21 cellular contexts compared by ENCODE assay signal in the genomic region with DNA sequence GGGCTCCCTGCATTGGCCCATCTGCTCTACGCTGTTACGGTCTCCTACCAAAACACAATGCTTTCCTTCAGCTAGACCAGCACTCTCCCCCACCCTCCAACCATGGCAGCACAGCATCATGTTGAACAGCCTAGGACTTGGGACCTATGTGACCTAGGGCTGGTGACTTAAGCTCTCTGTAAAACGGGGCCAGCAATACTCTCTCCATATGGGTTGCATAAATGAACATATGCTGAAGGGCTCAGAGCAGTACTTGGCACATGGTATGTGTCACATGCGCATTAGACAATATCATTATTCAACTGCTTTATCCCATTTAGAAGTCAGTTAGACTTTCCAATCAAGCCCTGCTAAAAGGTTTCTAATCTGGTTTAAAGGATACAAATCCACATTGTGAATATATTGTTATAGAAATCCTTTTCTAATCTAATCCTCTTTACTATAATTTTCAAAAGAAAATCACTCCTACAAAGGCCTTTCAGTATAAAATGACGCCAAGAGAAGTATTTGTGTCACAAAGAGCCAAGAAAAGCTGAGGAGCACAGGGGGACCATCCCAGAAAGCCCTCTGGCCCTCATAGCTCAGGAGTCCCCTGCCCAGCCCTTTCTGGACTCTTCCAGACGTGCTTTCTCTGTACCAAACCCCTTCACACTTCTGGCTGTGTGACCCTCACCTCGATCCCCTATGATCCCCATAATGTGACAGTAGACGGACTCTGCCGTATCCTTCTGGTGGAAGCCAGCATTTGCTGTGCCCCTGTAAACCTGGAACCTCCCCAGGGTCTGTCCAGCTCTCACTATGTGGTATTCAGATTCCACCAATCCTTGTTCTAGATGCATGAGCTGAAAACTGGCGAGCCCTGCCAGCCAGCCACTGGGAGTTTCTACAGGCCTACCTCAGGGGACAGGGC. TPM values are rescaled to one million over a fixed set of nuclear protein-coding genes. Genes with fewer than 3 reads are reported as not detected.
A peak's percentile ranks its signal among the peaks of the same experiment; 100 is the strongest.
DNase-seq lines count a peak whose midpoint lies in the region; ATAC-seq lines count a peak whose summit lies in the region.
"Had no signal": no experiment of that assay in that cellular context is flagged by ENCODE, and none has a peak within 500 bp of the region (broad histone marks: within the 10 kb centered on the region; RNA-seq: fewer than 3 reads in every experiment).

No MANE protein-coding gene starts in this region.

- no peak for DNase-seq in CD4-positive, CD25-positive, alpha-beta regulatory T cell
- peak; percentile 97 for DNase-seq in NCI-H82 (lab: John Stamatoyannopoulos, UW)
- peak; percentile 54 for DNase-seq in globus pallidus (ENCODE audit: low spot score)
- peak; percentile 32 for DNase-seq in posterior vena cava (ENCODE audit: low spot score)
- no peak for DNase-seq in SJCRH30
- DNase-seq in SK-N-DZ (ENCODE audit: low spot score) = no peak
- DNase-seq: COR-L47, DMS79, HCEC 1CT, NCI-H1417 treated with DMSO at 0.1 percent for 48 hours, NCI-H2227 treated with DMSO at 0.1 percent for 48 hours, NCI-H69 had no signal

- peaks cover 14% of the 10 kb centered on the region for H3K36me3 Mint-ChIP-seq in CD4-positive, CD25-positive, alpha-beta regulatory T cell

- H3K27me3 ChIP-seq in CD4-positive, CD25-positive, alpha-beta regulatory T cell (ENCODE audit: control insufficient read depth, insufficient read depth, low read length) = no peaks in the 10 kb centered on the region
- no peaks in the 10 kb centered on the region for H3K27me3 ChIP-seq in SJCRH30

- peaks cover 0 to 6% (median 1%) of the 10 kb centered on the region in 4 donors for H3K4me1 Mint-ChIP-seq in CD4-positive, CD25-positive, alpha-beta regulatory T cell

- no peak overlapping the region for H3K27ac ChIP-seq in CD4-positive, CD25-positive, alpha-beta regulatory T cell (ENCODE audit: insufficient read depth, low read length, poor library complexity, severe bottlenecking)
- no peak overlapping the region for H3K27ac ChIP-seq in SJCRH30
- H3K27ac ChIP-seq: C4-2B had no signal

- peaks cover 27% of the 10 kb centered on the region for H3K36me3 ChIP-seq in CD4-positive, CD25-positive, alpha-beta regulatory T cell (ENCODE audit: control insufficient read depth, insufficient read depth, low read length)
- peaks cover 2% of the 10 kb centered on the region; the same call in 1 of the 2 replicates for H3K36me3 ChIP-seq in SJCRH30

- ATAC-seq in CD4-positive, CD25-positive, alpha-beta regulatory T cell (ENCODE audit: low read depth in 2 of 2) = no peak
- ATAC-seq in GM21526 (IDR thresholded peaks at IDR 0.05; ENCODE audit: low FRiP score, unreplicated experiment) = no peak
- no peak for ATAC-seq in activated CD4-positive, CD25-positive, alpha-beta regulatory T cell treated with anti-CD3 and anti-CD28 coated beads, Interleukin-2, amount 50 U/mL, for 24 hours
- ATAC-seq: GM12878, Panc1, Right ventricle myocardium inferior, SK-N-SH treated with all-trans-retinoic acid at 6 μM for 48 hours had no signal

- peak overlapping the region in 2 of 3 donors; percentile 20 to 44 for H3K27ac Mint-ChIP-seq in CD4-positive, CD25-positive, alpha-beta regulatory T cell
- H3K27ac Mint-ChIP-seq: IgD-negative memory B cell had no signal

- H3K9me3 ChIP-seq in CD4-positive, CD25-positive, alpha-beta regulatory T cell (ENCODE audit: control insufficient read depth in 2 of 2, low read length in 2 of 2) = no peaks in the 10 kb centered on the region
- no peaks in the 10 kb centered on the region for H3K9me3 ChIP-seq in SJCRH30 (replicated peaks)

- no peak overlapping the region for H3K4me3 ChIP-seq in CD4-positive, CD25-positive, alpha-beta regulatory T cell (ENCODE audit: low read depth, low read length)
- H3K4me3 ChIP-seq in SJCRH30 = no peak overlapping the region
- H3K4me3 ChIP-seq: GM12878 had no signal

- no peaks in the 10 kb centered on the region for H3K27me3 Mint-ChIP-seq in CD4-positive, CD25-positive, alpha-beta regulatory T cell
- H3K27me3 Mint-ChIP-seq: IgD-negative memory B cell had no signal

- intact Hi-C loops in posterior vena cava (cut with DNase I) = no loop called here

- no peaks in the 10 kb centered on the region for H3K4me1 ChIP-seq in CD4-positive, CD25-positive, alpha-beta regulatory T cell (ENCODE audit: control insufficient read depth, insufficient read depth, low read length, poor library complexity, severe bottlenecking)
- 0 out of 2 replicates have a peak, but pooled peaks cover 3% of the 10 kb centered on the region for H3K4me1 ChIP-seq in SJCRH30

- no peaks in the 10 kb centered on the region for H3K9me3 Mint-ChIP-seq in CD4-positive, CD25-positive, alpha-beta regulatory T cell
- H3K9me3 Mint-ChIP-seq: IgD-negative memory B cell had no signal

- H3K4me3 Mint-ChIP-seq in CD4-positive, CD25-positive, alpha-beta regulatory T cell = no peak overlapping the region
- H3K4me3 Mint-ChIP-seq: IgD-negative memory B cell had no signal

RNA-seq across cellular contexts. Expression of a gene that starts 42.3 kb away (rescaled TPM):
- 0.62 TPM for total RNA-seq in CD4-positive, CD25-positive, alpha-beta regulatory T cell
- polyA plus RNA-seq in CD4-positive, CD25-positive, alpha-beta regulatory T cell = 1 to 10 TPM; 1.5 to 4.6 (median 2.9) TPM
- total RNA-seq in posterior vena cava = under 1 TPM; 0.42 to 0.57 TPM
- not detected in 2 replicates for total RNA-seq in SJCRH30 (2014; rRNA removed; shearing (Covaris generic))
- polyA plus RNA-seq in SK-N-DZ (2014; cell fraction: cytosol; rRNA removed) = 64.8 and 69.7 TPM in 2 replicates
- polyA plus RNA-seq in SK-N-DZ (2014; cell fraction: nucleus; rRNA removed) = 33.7 and 37.8 TPM in 2 replicates
- total RNA-seq: HT-29 had no signal

Comparison
In these comparisons a context has a peak if more than half of its experiments do, and no peak if none do; other contexts are left out.
1. DNase-seq: peak in NCI-H82 (single experiment), globus pallidus (single experiment) and posterior vena cava (single experiment); none in CD4-positive, CD25-positive, alpha-beta regulatory T cell (0 of 3), SJCRH30 (0 of 2) and SK-N-DZ (single experiment).